8 cellular contexts compared by ENCODE assay signal in the genomic region with DNA sequence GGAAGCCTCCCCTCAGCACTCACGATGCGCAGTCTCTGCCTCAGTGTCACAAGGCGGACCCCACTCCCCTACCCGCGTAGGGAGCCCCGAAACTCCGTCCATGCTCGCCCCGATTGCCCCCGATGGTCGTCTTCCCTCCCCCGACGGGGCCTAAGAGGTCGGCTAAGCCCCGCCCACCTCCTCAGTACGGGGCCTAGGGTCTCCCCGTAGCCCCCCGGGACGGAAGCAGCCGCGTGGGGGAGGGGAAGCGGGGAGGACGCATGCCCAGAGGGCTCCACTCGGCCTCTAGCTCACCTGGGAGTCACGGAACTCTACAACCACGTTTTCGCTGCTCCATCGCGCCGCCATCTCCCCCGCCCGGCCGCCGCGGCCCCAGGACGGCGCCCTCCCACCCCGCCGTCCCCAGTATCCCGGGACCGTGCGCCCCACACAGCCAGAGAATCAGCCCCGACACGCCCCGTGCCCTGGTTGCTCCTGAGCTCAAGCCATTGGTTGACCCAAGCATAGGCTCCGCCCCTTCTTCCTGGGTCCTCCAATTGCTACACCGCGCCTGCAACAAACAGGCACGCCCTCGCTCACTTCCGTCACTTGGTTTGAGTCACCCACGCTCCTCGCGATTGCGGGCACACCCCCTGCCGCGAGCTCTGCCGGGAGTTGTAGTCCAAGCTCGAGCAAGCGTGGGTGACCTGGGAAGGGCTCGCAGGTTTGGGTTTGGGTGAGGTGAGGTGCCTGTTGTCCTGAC. TPM values are rescaled to one million over a fixed set of nuclear protein-coding genes. Genes with fewer than 3 reads are reported as not detected.
DNase-seq lines count a peak whose midpoint lies in the region; ATAC-seq lines count a peak whose summit lies in the region.

A gene with protein sequence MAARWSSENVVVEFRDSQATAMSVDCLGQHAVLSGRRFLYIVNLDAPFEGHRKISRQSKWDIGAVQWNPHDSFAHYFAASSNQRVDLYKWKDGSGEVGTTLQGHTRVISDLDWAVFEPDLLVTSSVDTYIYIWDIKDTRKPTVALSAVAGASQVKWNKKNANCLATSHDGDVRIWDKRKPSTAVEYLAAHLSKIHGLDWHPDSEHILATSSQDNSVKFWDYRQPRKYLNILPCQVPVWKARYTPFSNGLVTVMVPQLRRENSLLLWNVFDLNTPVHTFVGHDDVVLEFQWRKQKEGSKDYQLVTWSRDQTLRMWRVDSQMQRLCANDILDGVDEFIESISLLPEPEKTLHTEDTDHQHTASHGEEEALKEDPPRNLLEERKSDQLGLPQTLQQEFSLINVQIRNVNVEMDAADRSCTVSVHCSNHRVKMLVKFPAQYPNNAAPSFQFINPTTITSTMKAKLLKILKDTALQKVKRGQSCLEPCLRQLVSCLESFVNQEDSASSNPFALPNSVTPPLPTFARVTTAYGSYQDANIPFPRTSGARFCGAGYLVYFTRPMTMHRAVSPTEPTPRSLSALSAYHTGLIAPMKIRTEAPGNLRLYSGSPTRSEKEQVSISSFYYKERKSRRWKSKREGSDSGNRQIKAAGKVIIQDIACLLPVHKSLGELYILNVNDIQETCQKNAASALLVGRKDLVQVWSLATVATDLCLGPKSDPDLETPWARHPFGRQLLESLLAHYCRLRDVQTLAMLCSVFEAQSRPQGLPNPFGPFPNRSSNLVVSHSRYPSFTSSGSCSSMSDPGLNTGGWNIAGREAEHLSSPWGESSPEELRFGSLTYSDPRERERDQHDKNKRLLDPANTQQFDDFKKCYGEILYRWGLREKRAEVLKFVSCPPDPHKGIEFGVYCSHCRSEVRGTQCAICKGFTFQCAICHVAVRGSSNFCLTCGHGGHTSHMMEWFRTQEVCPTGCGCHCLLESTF (minus strand): TSS at position 454 of the 742 bp plus-strand sequence. CDS start 106 bp downstream, at position 348.

- peaks cover 8% of the 10 kb centered on the region for H3K4me1 ChIP-seq in CD8-positive, alpha-beta memory T cell (ENCODE audit: insufficient read depth, low read length)

- peak within 1 kb of the TSS; percentile 90 to 99 (median 97) for H3K4me3 Mint-ChIP-seq in CD8-positive, alpha-beta memory T cell

- H3K9me3 Mint-ChIP-seq in CD8-positive, alpha-beta memory T cell: no peaks in the 10 kb centered on the region

- peaks cover 0 to 3% (median 2%) of the 10 kb centered on the region in 3 donors for H3K36me3 Mint-ChIP-seq in CD8-positive, alpha-beta memory T cell

- ATAC-seq in GM19468 (IDR thresholded peaks at IDR 0.05; ENCODE audit: extremely low read depth, unreplicated experiment): peak; percentile 100

- H3K9me3 ChIP-seq in CD8-positive, alpha-beta memory T cell (ENCODE audit: low read length): no peaks in the 10 kb centered on the region

- peak within 1 kb of the TSS; percentile 82 for H3K27ac ChIP-seq in CD8-positive, alpha-beta memory T cell (ENCODE audit: low read depth, low read length)

- no peaks in the 10 kb centered on the region for H3K27me3 ChIP-seq in CD8-positive, alpha-beta memory T cell (ENCODE audit: insufficient read depth, low read length, poor library complexity, severe bottlenecking)

- CTCF ChIA-PET in CD8-positive, alpha-beta memory T cell (lab: Charles Lee): interaction anchor here (1.1 to 2.2 kb wide), 5 partner anchors 11 to 480 kb away, joined by 3 to 20 read pairs (median 5); partner anchors contain the start of genes TMEM170A and ZNRF1

- peak within 1 kb of the TSS; percentile 78 to 97 (median 92) for H3K27ac Mint-ChIP-seq in CD8-positive, alpha-beta memory T cell

- peaks cover 17 to 28% (median 19%) of the 10 kb centered on the region in 3 donors for H3K4me1 Mint-ChIP-seq in CD8-positive, alpha-beta memory T cell

- H3K27me3 Mint-ChIP-seq in CD8-positive, alpha-beta memory T cell: no peaks in the 10 kb centered on the region

- POLR2A ChIA-PET in CD8-positive, alpha-beta memory T cell (lab: Charles Lee): interaction anchor here (0.5 to 1.1 kb wide), 7 partner anchors 8 to 663 kb away, joined by 3 to 4 read pairs (median 3); partner anchors contain the start of genes ADAT1 and TERF2IP

- no peaks in the 10 kb centered on the region for H3K36me3 ChIP-seq in CD8-positive, alpha-beta memory T cell (ENCODE audit: insufficient read depth, low read length)

- peak; percentile 98 to 99 (median 98) for DNase-seq in CD8-positive, alpha-beta memory T cell
- DNase-seq in HS-5 (ENCODE audit: low read depth) (peak; percentile 100), lung microvascular endothelial cell (ENCODE audit: low read depth in 2 of 2) (peak; percentile 99)
- peak; percentile 96 for DNase-seq in NK-92 treated with Interleukin-12 subunit alpha and Interleukin-12 subunit beta, amount 100 ng/mL, for 24 hours (lab: John Stamatoyannopoulos, UW)
- DNase-seq in activated CD8-positive, alpha-beta memory T cell treated with anti-CD3 and anti-CD28 coated beads for 24 hours: peak; percentile 98
- peak; percentile 97 for DNase-seq in effector CD8-positive, alpha-beta T cell (lab: John Stamatoyannopoulos, UW)
- peak; percentile 96 to 99 (median 98) for DNase-seq in stimulated activated CD4-positive, alpha-beta T cell treated with anti-CD3 and anti-CD28 coated beads, TNF-alpha, amount 100 ng/mL, for 48 hours (ENCODE audit: low read depth in 3 of 3)

- peak within 1 kb of the TSS; percentile 96 for H3K4me3 ChIP-seq in CD8-positive, alpha-beta memory T cell (ENCODE audit: low read length)

RNA-seq across cellular contexts. Expression of the gene that starts here (rescaled TPM):
- total RNA-seq in CD8-positive, alpha-beta memory T cell: 10 to 100 TPM; 55.9 to 56.5 TPM
- polyA plus RNA-seq in CD8-positive, alpha-beta memory T cell: 13.0 TPM
- 10.0 and 11.5 TPM in 2 replicates for total RNA-seq in lung microvascular endothelial cell

Comparison
In these comparisons a context has a peak if more than half of its experiments do, and no peak if none do; other contexts are left out.
1. Peak in every context shown above with its lines: DNase-seq, ATAC-seq, H3K4me3 ChIP-seq and H3K27ac ChIP-seq.